In the genomic region with DNA sequence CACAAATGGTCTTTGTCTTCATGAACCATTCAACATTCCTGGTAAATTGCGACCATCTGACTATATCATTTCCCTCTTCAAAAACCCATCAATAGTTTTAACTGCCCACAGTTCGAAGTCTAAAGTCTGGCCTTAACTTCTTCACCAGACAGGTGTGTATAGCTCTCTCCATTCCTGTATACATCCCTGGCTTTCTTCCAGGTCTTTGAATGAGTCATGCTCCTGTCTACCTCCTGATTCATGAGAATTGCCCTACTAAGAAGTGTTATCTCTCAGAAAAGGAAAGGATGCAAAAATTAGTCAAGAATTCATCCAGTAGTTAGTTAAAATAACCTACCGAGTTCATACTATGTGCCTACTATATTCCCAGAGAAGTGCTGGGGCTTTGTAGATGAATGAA, we compare ENCODE assay signal across 19 cellular contexts.
A peak's percentile ranks its signal among the peaks of the same experiment; 100 is the strongest.
DNase-seq lines count a peak whose midpoint lies in the region; ATAC-seq, FAIRE-seq and TF ChIP-seq lines count a peak whose summit lies in the region.
"Had no signal": no experiment of that assay in that cellular context is flagged by ENCODE, and none has a peak within 500 bp of the region (broad histone marks: within the 10 kb centered on the region; RNA-seq: fewer than 3 reads in every experiment).

No MANE protein-coding gene starts in this region.

- POLR2A ChIA-PET in HepG2 (lab: Yijun Ruan, JAX), result no interaction called here
- POLR2A ChIA-PET in CD8-positive, alpha-beta T cell (lab: Charles Lee), result interaction anchor here (1.4 kb wide), 1 partner anchor 28 kb away, joined by 3 read pairs; no protein-coding TSS in a partner anchor

- no peaks in the 10 kb centered on the region for H3K27me3 ChIP-seq in HepG2 (ENCODE audit: control insufficient read depth in 1 of 2, insufficient read depth in 2 of 2, low read length in 2 of 2)
- no peaks in the 10 kb centered on the region for H3K27me3 ChIP-seq in right lobe of liver
- H3K27me3 ChIP-seq in esophagus muscularis mucosa, result no peaks in the 10 kb centered on the region
- H3K27me3 ChIP-seq in CD8-positive, alpha-beta T cell (ENCODE audit: insufficient read depth, low read length), result no peaks in the 10 kb centered on the region
- H3K27me3 ChIP-seq in brain microvascular endothelial cell (replicated peaks), result no peaks in the 10 kb centered on the region
- H3K27me3 ChIP-seq in sigmoid colon, result no peaks in the 10 kb centered on the region

- no peak for TF ChIP-seq POLR2A in HepG2 (IDR thresholded peaks at IDR 0.05; ENCODE audit: insufficient read depth in 1 of 2, low read depth in 2 of 2, low read length in 2 of 2)
- TF ChIP-seq POLR2A in right lobe of liver (IDR thresholded peaks at IDR 0.05), result no peak
- TF ChIP-seq POLR2A in esophagus muscularis mucosa (IDR thresholded peaks at IDR 0.05; ENCODE audit: low read depth), result no peak
- TF ChIP-seq POLR2A in sigmoid colon (IDR thresholded peaks at IDR 0.05), result no peak

- no peak overlapping the region for H3K4me3 Mint-ChIP-seq in CD8-positive, alpha-beta T cell
- H3K4me3 Mint-ChIP-seq: activated naive CD8-positive, alpha-beta T cell; HFFc6; neural crest cell; stimulated activated memory B cell treated with anti-CD40 and anti-IgM and Interleukin-4, amounts not matched to agents 10 μg/mL and 1 μg/mL and 100 μg/mL, for 72 hours had no signal

- H3K4me3 ChIP-seq in HepG2 (replicated peaks in 1 of 3; ENCODE audit: insufficient read depth in 1 of 3, low read depth in 2 of 3, low read length in 3 of 3) (no peak overlapping the region), right lobe of liver (no peak overlapping the region), esophagus muscularis mucosa (no peak overlapping the region), brain microvascular endothelial cell (ENCODE audit: low read depth, low read length) (no peak overlapping the region), sigmoid colon (no peak overlapping the region)
- H3K4me3 ChIP-seq in CD8-positive, alpha-beta T cell (ENCODE audit: low read depth, low read length), result no peak overlapping the region

- H3K4me1 Mint-ChIP-seq in CD8-positive, alpha-beta T cell (ENCODE audit: low read depth), result no peaks in the 10 kb centered on the region
- H3K4me1 Mint-ChIP-seq: neural crest cell; stimulated activated memory B cell treated with anti-CD40 and anti-IgM and Interleukin-4, amounts not matched to agents 10 μg/mL and 1 μg/mL and 100 μg/mL, for 72 hours had no signal

- no peak for TF ChIP-seq RAD21 in HepG2 (CRISPR knock-in tag; IDR thresholded peaks at IDR 0.05)

- TF ChIP-seq EP300 in HepG2 (IDR thresholded peaks at IDR 0.05; ENCODE audit: low read depth in 2 of 2, low read length in 2 of 2), result no peak
- no peak for TF ChIP-seq EP300 in HepG2 (CRISPR knock-in tag; IDR thresholded peaks at IDR 0.05; ENCODE audit: borderline replicate concordance)
- no peak for TF ChIP-seq EP300 in esophagus muscularis mucosa (IDR thresholded peaks at IDR 0.05)
- no peak for TF ChIP-seq EP300 in sigmoid colon (IDR thresholded peaks at IDR 0.05)

- FAIRE-seq in HepG2 (lab: Jason Lieb, UNC) (no peak), RCC 7860 (lab: Jason Lieb, UNC) (peak; percentile 63)
- FAIRE-seq: GM18507 had no signal

- H3K9me3 ChIP-seq in HepG2 (ENCODE audit: low read length) (no peaks in the 10 kb centered on the region), right lobe of liver (no peaks in the 10 kb centered on the region), esophagus muscularis mucosa (no peaks in the 10 kb centered on the region), sigmoid colon (no peaks in the 10 kb centered on the region)
- no peaks in the 10 kb centered on the region for H3K9me3 ChIP-seq in CD8-positive, alpha-beta T cell (ENCODE audit: low read length)

- no peak overlapping the region for H3K27ac ChIP-seq in HepG2 (ENCODE audit: extremely low read length, insufficient read depth, low read length)
- H3K27ac ChIP-seq in right lobe of liver, result no peak overlapping the region
- no peak overlapping the region for H3K27ac ChIP-seq in esophagus muscularis mucosa (replicated peaks in 1 of 4)
- no peak overlapping the region for H3K27ac ChIP-seq in CD8-positive, alpha-beta T cell (ENCODE audit: low read depth, low read length)
- H3K27ac ChIP-seq in brain microvascular endothelial cell, result no peak overlapping the region
- no peak overlapping the region for H3K27ac ChIP-seq in sigmoid colon

- no peak overlapping the region for H3K9ac ChIP-seq in HepG2 (ENCODE audit: insufficient read depth, low read depth, low read length)

- H3K4me1 ChIP-seq in HepG2 (ENCODE audit: insufficient read depth, low read length) (no peaks in the 10 kb centered on the region), right lobe of liver (no peaks in the 10 kb centered on the region), esophagus muscularis mucosa (no peaks in the 10 kb centered on the region), sigmoid colon (no peaks in the 10 kb centered on the region)
- H3K4me1 ChIP-seq in CD8-positive, alpha-beta T cell (ENCODE audit: insufficient read depth, low read length), result no peaks in the 10 kb centered on the region

- WGBS in HepG2 (ENCODE audit: low lambda C conversion rate), result 0% methylated on average over 3 of the region's 3 CpGs
- 56% methylated on average over 3 of the region's 3 CpGs for WGBS in right lobe of liver (ENCODE audit: insufficient coverage, low coverage, low lambda C conversion rate, missing lambda C conversion rate)
- 82% methylated on average over 3 of the region's 3 CpGs for WGBS in esophagus muscularis mucosa
- 16 to 70% methylated on average over 3 of the region's 3 CpGs for WGBS in sigmoid colon, 2 donors

- CTCF ChIA-PET in HepG2 (lab: Yijun Ruan, JAX; ENCODE audit: low intra/inter-chr PET ratio, low total read pairs), result no interaction called here
- CTCF ChIA-PET in CD8-positive, alpha-beta T cell (lab: Charles Lee), result no interaction called here

- H3K36me3 ChIP-seq in HepG2 (replicated peaks in 1 of 2; ENCODE audit: control insufficient read depth in 1 of 2, insufficient read depth in 2 of 2, low read length in 2 of 2) (no peaks in the 10 kb centered on the region), right lobe of liver (no peaks in the 10 kb centered on the region), esophagus muscularis mucosa (no peaks in the 10 kb centered on the region), brain microvascular endothelial cell (replicated peaks) (no peaks in the 10 kb centered on the region), sigmoid colon (no peaks in the 10 kb centered on the region)
- no peaks in the 10 kb centered on the region for H3K36me3 ChIP-seq in CD8-positive, alpha-beta T cell (ENCODE audit: insufficient read depth, low read length)

- intact Hi-C loops in HepG2 (cut with micrococcal nuclease; ENCODE audit: unreplicated experiment) (loop anchor here (5.0 kb wide), 1 partner anchor 1420 kb away; no protein-coding TSS in a partner anchor), right lobe of liver (cut with DNase I) (no loop called here), esophagus muscularis mucosa (cut with DNase I) (no loop called here), sigmoid colon (cut with DNase I) (no loop called here)
- intact Hi-C loops in CD8-positive, alpha-beta T cell (cut with DNase I, micrococcal nuclease), result no loop called here

- TF ChIP-seq CTCF in HepG2 (CRISPR knock-in tag; IDR thresholded peaks at IDR 0.05), result no peak
- no peak for TF ChIP-seq CTCF in right lobe of liver (IDR thresholded peaks at IDR 0.05)
- TF ChIP-seq CTCF in esophagus muscularis mucosa (IDR thresholded peaks at IDR 0.05), result no peak
- no peak for TF ChIP-seq CTCF in CD8-positive, alpha-beta T cell (IDR thresholded peaks at IDR 0.05)
- no peak for TF ChIP-seq CTCF in brain microvascular endothelial cell (IDR thresholded peaks at IDR 0.05; ENCODE audit: low read depth, low read length, missing control alignments)
- no peak for TF ChIP-seq CTCF in sigmoid colon (IDR thresholded peaks at IDR 0.05)

- peak; percentile 35 for ATAC-seq in HepG2
- no peak for ATAC-seq in right lobe of liver
- no peak for ATAC-seq in CD8-positive, alpha-beta T cell
- ATAC-seq in HG03045 (IDR thresholded peaks at IDR 0.05; ENCODE audit: unreplicated experiment), result no peak
- ATAC-seq: left ventricle myocardium superior; stimulated activated memory B cell treated with anti-CD40 and anti-IgM and Interleukin-4, amounts not matched to agents 10 μg/mL and 1 μg/mL and 100 μg/mL, for 72 hours had no signal

- no TSS peak for BruUV-seq in HepG2 (replicated peaks; lab: Mats Ljungman, UMichigan)

- DNase-seq in HepG2 (ENCODE audit: low spot score), result peak; percentile 18
- no peak for DNase-seq in right lobe of liver
- peak; percentile 46 for DNase-seq in RCC 7860 (ENCODE audit: low spot score)
- DNase-seq in esophagus muscularis mucosa (ENCODE audit: extremely low spot score), result peak; percentile 10
- no peak for DNase-seq in CD8-positive, alpha-beta T cell
- no peak for DNase-seq in brain microvascular endothelial cell
- no peak for DNase-seq in sigmoid colon
- DNase-seq: HFFc6; left ventricle myocardium superior; NCI-H1694 treated with DMSO at 0.1 percent for 48 hours; NCI-H446; SHP77; stimulated activated CD4-positive, alpha-beta T cell treated with anti-CD3 and anti-CD28 coated beads, Interleukin-1b, Interleukin-23, amount 100 ng/mL, for 48 hours; T-helper 1 cell had no signal

- H3K4me2 ChIP-seq in HepG2 (ENCODE audit: low read depth, low read length), result no peak overlapping the region

- no peak overlapping the region for H2AFZ ChIP-seq in HepG2 (ENCODE audit: low read length)

- H3K27ac Mint-ChIP-seq in CD8-positive, alpha-beta T cell, result no peak overlapping the region
- H3K27ac Mint-ChIP-seq: activated naive CD8-positive, alpha-beta T cell; HFFc6; stimulated activated memory B cell treated with anti-CD40 and anti-IgM and Interleukin-4, amounts not matched to agents 10 μg/mL and 1 μg/mL and 100 μg/mL, for 72 hours had no signal

- no peaks in the 10 kb centered on the region for H4K20me1 ChIP-seq in HepG2 (ENCODE audit: insufficient read depth, low read length)

- H3K79me2 ChIP-seq in HepG2 (ENCODE audit: insufficient read depth, low read length), result no peaks in the 10 kb centered on the region

- in situ Hi-C loops in HepG2 (cut with HindIII; ENCODE audit: extremely low pct_ligation_motif_present, low pct_unique_long_range_greater_than_20kb) (no loop called here), brain microvascular endothelial cell (cut with HindIII; ENCODE audit: low pct_ligation_motif_present, low sequenced_read_pairs) (no loop called here)

- peaks cover 6% of the 10 kb centered on the region for H3K27me3 Mint-ChIP-seq in CD8-positive, alpha-beta T cell (ENCODE audit: low read depth)
- H3K27me3 Mint-ChIP-seq: stimulated activated memory B cell treated with anti-CD40 and anti-IgM and Interleukin-4, amounts not matched to agents 10 μg/mL and 1 μg/mL and 100 μg/mL, for 72 hours had no signal

- H3K36me3 Mint-ChIP-seq in CD8-positive, alpha-beta T cell, result no peaks in the 10 kb centered on the region
- H3K36me3 Mint-ChIP-seq: activated naive CD8-positive, alpha-beta T cell; stimulated activated memory B cell treated with anti-CD40 and anti-IgM and Interleukin-4, amounts not matched to agents 10 μg/mL and 1 μg/mL and 100 μg/mL, for 72 hours had no signal

- H3K9me3 Mint-ChIP-seq in CD8-positive, alpha-beta T cell, result no peaks in the 10 kb centered on the region
- H3K9me3 Mint-ChIP-seq: HFFc6; neural crest cell; stimulated activated memory B cell treated with anti-CD40 and anti-IgM and Interleukin-4, amounts not matched to agents 10 μg/mL and 1 μg/mL and 100 μg/mL, for 72 hours had no signal

TF ChIP-seq in HepG2, 621 proteins besides CTCF, POLR2A, EP300 and RAD21 (continues in another document):
- TF ChIP-seq ZNF232 (CRISPR knock-in tag; IDR thresholded peaks at IDR 0.05; ENCODE audit: borderline replicate concordance), result no peak

Comparison
In these comparisons a context has a peak if more than half of its experiments do, and no peak if none do; other contexts are left out.
1. DNase-seq: peak in HepG2 (single experiment), RCC 7860 (single experiment) and esophagus muscularis mucosa (single experiment); none in right lobe of liver (0 of 3), CD8-positive, alpha-beta T cell (0 of 7), brain microvascular endothelial cell (single experiment) and sigmoid colon (single experiment).